28 cellular contexts compared by ENCODE assay signal in the genomic region with DNA sequence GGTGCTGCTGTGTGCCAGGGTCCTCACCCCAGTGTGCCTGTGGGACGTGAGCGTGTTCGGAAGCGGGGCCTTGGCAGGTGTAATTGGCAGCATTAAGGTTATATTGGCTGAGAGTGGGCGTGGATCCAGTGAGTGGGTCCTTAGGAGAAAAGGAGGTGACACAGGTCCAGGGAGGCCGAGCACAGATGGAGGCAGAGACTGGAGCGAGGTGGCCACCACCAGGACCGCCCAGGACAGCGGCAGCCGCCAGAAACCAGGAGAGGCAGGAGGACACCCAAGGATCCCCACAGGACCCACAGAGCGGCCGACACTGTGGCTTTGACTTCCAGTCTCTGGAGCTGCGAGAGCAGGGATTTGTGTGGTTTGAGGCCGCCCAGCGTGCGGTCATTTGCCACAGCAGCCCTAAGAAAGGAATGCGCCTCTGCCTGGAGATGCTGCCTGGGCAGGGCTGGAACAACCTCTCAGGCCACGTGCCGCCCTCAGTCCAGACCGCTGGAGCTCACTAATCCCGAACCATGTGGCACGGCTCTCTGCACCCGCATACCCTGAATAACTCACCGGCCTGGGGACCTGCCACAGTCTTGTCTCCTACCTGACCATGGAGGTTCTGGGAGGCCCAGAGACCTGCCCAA. TPM values are rescaled to one million over a fixed set of nuclear protein-coding genes. Genes with fewer than 3 reads are reported as not detected.
DNase-seq lines count a peak whose midpoint lies in the region; ATAC-seq, FAIRE-seq and TF ChIP-seq lines count a peak whose summit lies in the region.
"Had no signal": no experiment of that assay in that cellular context is flagged by ENCODE, and none has a peak within 500 bp of the region (broad histone marks: within the 10 kb centered on the region; RNA-seq: fewer than 3 reads in every experiment).

No MANE protein-coding gene starts in this region.

- DNase-seq in GM23338 (ENCODE audit: low spot score) (no peak), K562 (ENCODE audit: extremely low read depth in 1 of 4, low spot score in 3 of 4) (no peak), midbrain (lab: John Stamatoyannopoulos, UW) (peak; percentile 40), retinal pigment epithelial cell (ENCODE audit: low read depth) (peak; percentile 82), NOMO-1 treated with DMSO at 0.1 percent for 48 hours (lab: John Stamatoyannopoulos, UW; ENCODE audit: unreplicated experiment) (no peak), NCI-H2171 (lab: John Stamatoyannopoulos, UW) (no peak)
- no peak for DNase-seq in stimulated activated naive CD4-positive, alpha-beta T cell (lab: John Stamatoyannopoulos, UW)
- DNase-seq: ACHN; activated CD4-positive, alpha-beta T cell treated with anti-CD3 and anti-CD28 coated beads, Interleukin-2, amount 50 U/mL, for 1 hour; activated naive CD8-positive, alpha-beta T cell treated with anti-CD3 and anti-CD28 coated beads, Interleukin-2, amount 10 ng/mL, durations not matched to agents 7 days and 5 days; body of pancreas; Caco-2; GM23248; IMR-90; left cardiac atrium; mesendoderm; naive thymus-derived CD8-positive, alpha-beta T cell; NCI-H1436 treated with DMSO at 0.1 percent for 48 hours; psoas muscle; SK-N-SH; small intestine; stimulated activated naive CD8-positive, alpha-beta T cell treated with anti-CD3 and anti-CD28 coated beads, Interleukin-15, Interleukin-2, amounts not matched to agents 100 U/mL and 50 U/mL, for 24 hours; transverse colon; WERI-Rb-1 had no signal

- H3K9ac ChIP-seq in K562 (ENCODE audit: insufficient read depth in 1 of 2, low read depth in 2 of 2, low read length in 2 of 2): no peak overlapping the region
- H3K9ac ChIP-seq: BLaER1 treated with 17β-estradiol and CSF1 and Interleukin-3, amounts not matched to agents 10 nM and 100 nM; GM23248; SK-N-SH had no signal

- TF ChIP-seq RAD21 in K562 (CRISPR knock-in tag; conservative IDR thresholded peaks at IDR 0.05 in 1 of 2, IDR thresholded peaks at IDR 0.05 in 1 of 2): no peak

- WGBS in K562 (ENCODE audit: insufficient coverage, low coverage, missing lambda C conversion rate): 7% methylated on average over 24 of the region's 24 CpGs

- no TSS peak for BruUV-seq in K562 (replicated peaks; lab: Mats Ljungman, UMichigan)

- H3K27me3 ChIP-seq in GM23338 (ENCODE audit: insufficient read depth): no peaks in the 10 kb centered on the region
- H3K27me3 ChIP-seq in K562 (ENCODE audit: control insufficient read depth in 2 of 2, insufficient read depth in 2 of 2, low read length in 2 of 2): peaks cover 47 to 95% of the 10 kb centered on the region in 2 experiments; a peak in 4 of 5 replicates

- no peaks in the 10 kb centered on the region for H3K4me1 ChIP-seq in GM23338 (ENCODE audit: insufficient read depth)
- peaks cover 0 to 33% of the 10 kb centered on the region in 2 experiments; a peak in 2 of 5 replicates for H3K4me1 ChIP-seq in K562 (replicated peaks in 1 of 2; ENCODE audit: control insufficient read depth in 2 of 2, insufficient read depth in 2 of 2, low read length in 2 of 2)
- H3K4me1 ChIP-seq: Caco-2, psoas muscle, transverse colon had no signal

- H3K4me3 ChIP-seq in GM23338 (no peak overlapping the region), K562 (no peak overlapping the region), retinal pigment epithelial cell (ENCODE audit: low read length) (no peak overlapping the region)
- H3K4me3 ChIP-seq: BLaER1 treated with 17β-estradiol and CSF1 and Interleukin-3, amounts not matched to agents 10 nM and 100 nM; body of pancreas; GM23248; psoas muscle; transverse colon had no signal

- intact Hi-C loops in K562 (cut with micrococcal nuclease): no loop called here

- no peak for TF ChIP-seq EP300 in K562 (IDR thresholded peaks at IDR 0.05; ENCODE audit: low read length)

- H3K27me3 Mint-ChIP-seq in GM23338 (ENCODE audit: insufficient read depth, low read depth, poor library complexity): peaks cover 7% of the 10 kb centered on the region

- H3K36me3 Mint-ChIP-seq in GM23338 (ENCODE audit: low read depth): no peaks in the 10 kb centered on the region
- H3K36me3 Mint-ChIP-seq: activated naive CD8-positive, alpha-beta T cell treated with anti-CD3 and anti-CD28 coated beads, Interleukin-2, amount 10 ng/mL, durations not matched to agents 7 days and 5 days; naive thymus-derived CD8-positive, alpha-beta T cell had no signal

- H3K4me2 ChIP-seq in GM23338 (no peak overlapping the region), K562 (ENCODE audit: insufficient read depth, low read length) (no peak overlapping the region)
- H3K4me2 ChIP-seq: BLaER1 treated with 17β-estradiol and CSF1 and Interleukin-3, amounts not matched to agents 10 nM and 100 nM; SK-N-SH had no signal

- H3K9me3 Mint-ChIP-seq in GM23338: no peaks in the 10 kb centered on the region
- H3K9me3 Mint-ChIP-seq: activated naive CD8-positive, alpha-beta T cell treated with anti-CD3 and anti-CD28 coated beads, Interleukin-2, amount 10 ng/mL, durations not matched to agents 7 days and 5 days; naive thymus-derived CD8-positive, alpha-beta T cell had no signal

- no peaks in the 10 kb centered on the region for H3K9me1 ChIP-seq in K562 (ENCODE audit: control insufficient read depth, insufficient read depth, low read length)

- H3K27ac ChIP-seq in GM23338 (ENCODE audit: low read depth) (no peak overlapping the region), K562 (ENCODE audit: extremely low read depth, low read depth, low read length) (no peak overlapping the region)
- H3K27ac ChIP-seq: BLaER1 treated with 17β-estradiol and CSF1 and Interleukin-3, amounts not matched to agents 10 nM and 100 nM; body of pancreas; GM23248; psoas muscle; transverse colon; WERI-Rb-1 had no signal

- POLR2A ChIA-PET in K562 (lab: Yijun Ruan, JAX): interaction anchor here (1.4 kb wide), 1 partner anchor 13 kb away, joined by 5 read pairs; no protein-coding TSS in a partner anchor

- ATAC-seq in GM23338 (no peak), K562 (no peak), HG03108 (IDR thresholded peaks at IDR 0.05; ENCODE audit: unreplicated experiment) (no peak)
- ATAC-seq: body of pancreas; left cardiac atrium; naive thymus-derived CD8-positive, alpha-beta T cell; stimulated activated naive CD8-positive, alpha-beta T cell treated with anti-CD3 and anti-CD28 coated beads, Interleukin-15, Interleukin-2, amounts not matched to agents 100 U/mL and 50 U/mL, for 24 hours had no signal

- no peaks in the 10 kb centered on the region for H4K20me1 ChIP-seq in GM23338 (replicated peaks; ENCODE audit: insufficient read depth)
- H4K20me1 ChIP-seq in K562 (replicated peaks; ENCODE audit: control insufficient read depth, insufficient read depth, low read length): peaks cover 27% of the 10 kb centered on the region

- H2AFZ ChIP-seq in GM23338 (no peak overlapping the region), K562 (ENCODE audit: low read depth, low read length) (no peak overlapping the region)
- H2AFZ ChIP-seq: GM23248 had no signal

- peak overlapping the region; percentile 67 for H3K27ac Mint-ChIP-seq in GM23338
- H3K27ac Mint-ChIP-seq: activated naive CD8-positive, alpha-beta T cell treated with anti-CD3 and anti-CD28 coated beads, Interleukin-2, amount 10 ng/mL, durations not matched to agents 7 days and 5 days had no signal

- no peaks in the 10 kb centered on the region for H3K9me2 ChIP-seq in GM23338 (ENCODE audit: insufficient read depth)
- H3K9me2 ChIP-seq: SK-N-SH had no signal

- CTCF ChIA-PET in K562 (lab: Yijun Ruan, JAX; ENCODE audit: low intra/inter-chr PET ratio): no interaction called here

- H3F3A ChIP-seq in GM23338 (replicated peaks; ENCODE audit: low read depth): no peaks in the 10 kb centered on the region

- no peak for FAIRE-seq in K562 (lab: Jason Lieb, UNC)
- FAIRE-seq: colon, endometrium, small intestine had no signal

- TF ChIP-seq CTCF in GM23338 (conservative IDR thresholded peaks at IDR 0.05; ENCODE audit: low read depth in 2 of 2): no peak
- TF ChIP-seq CTCF in K562 (IDR thresholded peaks at IDR 0.05 in 2 of 3, conservative IDR thresholded peaks at IDR 0.05 in 1 of 3; ENCODE audit: insufficient read depth in 2 of 3, low read depth in 1 of 3, low read length in 3 of 3): no peak
- TF ChIP-seq CTCF in retinal pigment epithelial cell (conservative IDR thresholded peaks at IDR 0.05; ENCODE audit: low read depth, low read length): no peak

- no peaks in the 10 kb centered on the region for H3K4me1 Mint-ChIP-seq in GM23338
- H3K4me1 Mint-ChIP-seq: activated naive CD8-positive, alpha-beta T cell treated with anti-CD3 and anti-CD28 coated beads, Interleukin-2, amount 10 ng/mL, durations not matched to agents 7 days and 5 days had no signal

- H3K79me2 ChIP-seq in GM23338 (replicated peaks; ENCODE audit: insufficient read depth) (no peaks in the 10 kb centered on the region), K562 (ENCODE audit: control insufficient read depth, insufficient read depth, low read length) (no peaks in the 10 kb centered on the region)

- in situ Hi-C loops in K562 (cut with MboI): no loop called here

- H3K36me3 ChIP-seq in GM23338 (ENCODE audit: insufficient read depth): no peaks in the 10 kb centered on the region
- H3K36me3 ChIP-seq in K562 (ENCODE audit: control insufficient read depth, insufficient read depth, low read length): no peaks in the 10 kb centered on the region
- H3K36me3 ChIP-seq: BLaER1 treated with 17β-estradiol and CSF1 and Interleukin-3, amounts not matched to agents 10 nM and 100 nM; transverse colon; WERI-Rb-1 had no signal

- no peak overlapping the region for H3K4me3 Mint-ChIP-seq in GM23338
- H3K4me3 Mint-ChIP-seq: activated naive CD8-positive, alpha-beta T cell treated with anti-CD3 and anti-CD28 coated beads, Interleukin-2, amount 10 ng/mL, durations not matched to agents 7 days and 5 days; naive thymus-derived CD8-positive, alpha-beta T cell had no signal

- H3K9me3 ChIP-seq in K562 (replicated peaks; ENCODE audit: control insufficient read depth, insufficient read depth, low read depth, low read length): no peaks in the 10 kb centered on the region
- H3K9me3 ChIP-seq: BLaER1 treated with 17β-estradiol and CSF1 and Interleukin-3, amounts not matched to agents 10 nM and 100 nM; body of pancreas; Caco-2; psoas muscle; SK-N-SH; transverse colon had no signal

- no peak for TF ChIP-seq POLR2A in K562 (conservative IDR thresholded peaks at IDR 0.05)

RNA-seq across cellular contexts. Expression of a gene that starts 45.3 kb away (rescaled TPM):
- 17.2 and 26.2 TPM in 2 replicates for total RNA-seq in GM23338 (2014; rRNA removed; shearing (Covaris generic))
- polyA plus RNA-seq in GM23338 (2016; fragmentation: Nextera tagmentation; extraction: Ambion mirVana) (5.7 and 6.7 TPM in 2 replicates), K562 (2011; rRNA removed) (0.09 and 0.15 TPM in 2 replicates), K562 (2014; fragmentation: Illumina TruSeq; extraction: Trizol) (0.04 TPM in 1 of 2 replicates, not detected in the other), K562 (2014; fragmentation: Nextera tagmentation; extraction: Ambion mirVana) (not detected), K562 (2014; rRNA removed) (0.11 and 0.15 TPM in 2 replicates)
- 0.40 and 1.9 TPM in 2 replicates for total RNA-seq in K562 (2011; cell fraction: chromatin; rRNA removed; ENCODE audit: low replicate concordance)
- total RNA-seq in K562 (2011; cell fraction: nucleolus; rRNA removed): 0.66 and 1.3 TPM in 2 replicates
- total RNA-seq in K562 (2011; cell fraction: nucleoplasm; rRNA removed): 0.37 and 0.38 TPM in 2 replicates
- total RNA-seq in K562 (2014; rRNA removed) (not detected in 2 replicates), K562 (2014; rRNA removed; fragmentation: Illumina TruSeq; extraction: Trizol) (not detected in 2 replicates), K562 (2015; rRNA removed; fragmentation: Illumina TruSeq; extraction: Trizol) (not detected in 2 replicates), K562 (2021) (0.07 TPM in 2 replicates)
- 0.15 and 0.40 TPM in 2 replicates for polyA plus RNA-seq in K562 (2011; cell fraction: cytosol; rRNA removed)
- polyA plus RNA-seq in K562 (2011; cell fraction: nucleus; rRNA removed): 0.79 and 1.9 TPM in 2 replicates
- polyA plus RNA-seq in K562 (2012): 0.04 TPM in 2 replicates
- polyA minus RNA-seq in K562 (2011; rRNA and poly(A)+ RNA removed): 0.06 TPM in 1 of 2 replicates, not detected in the other
- not detected in 2 replicates for polyA minus RNA-seq in K562 (2011; cell fraction: cytosol; rRNA and poly(A)+ RNA removed)
- polyA minus RNA-seq in K562 (2011; cell fraction: nucleus; rRNA and poly(A)+ RNA removed): 0.22 and 0.40 TPM in 2 replicates
- polyA plus RNA-seq: SK-N-SH had no signal

RNA-seq across cellular contexts. Expression of a gene that starts 45.6 kb away (rescaled TPM):
- total RNA-seq in GM23338 (2014; rRNA removed; shearing (Covaris generic)): 1.0 TPM in 1 of 2 replicates, not detected in the other
- polyA plus RNA-seq in GM23338 (2016; fragmentation: Nextera tagmentation; extraction: Ambion mirVana) (0.60 TPM in 1 of 2 replicates, not detected in the other), K562 (2011; rRNA removed) (not detected in 2 replicates), K562 (2014; fragmentation: Illumina TruSeq; extraction: Trizol) (not detected in 2 replicates), K562 (2014; fragmentation: Nextera tagmentation; extraction: Ambion mirVana) (not detected), K562 (2014; rRNA removed) (not detected in 2 replicates)
- total RNA-seq in K562 (2011; cell fraction: chromatin; rRNA removed; ENCODE audit: low replicate concordance): not detected in 2 replicates
- not detected in 2 replicates for total RNA-seq in K562 (2011; cell fraction: nucleolus; rRNA removed)
- total RNA-seq in K562 (2011; cell fraction: nucleoplasm; rRNA removed): not detected in 2 replicates
- total RNA-seq in K562 (2014; rRNA removed) (not detected in 2 replicates), K562 (2014; rRNA removed; fragmentation: Illumina TruSeq; extraction: Trizol) (not detected in 2 replicates), K562 (2015; rRNA removed; fragmentation: Illumina TruSeq; extraction: Trizol) (not detected in 2 replicates), K562 (2021) (not detected in 2 replicates)
- not detected in 2 replicates for polyA plus RNA-seq in K562 (2011; cell fraction: cytosol; rRNA removed)
- not detected in 2 replicates for polyA plus RNA-seq in K562 (2011; cell fraction: nucleus; rRNA removed)
- not detected in 2 replicates for polyA plus RNA-seq in K562 (2012)
- not detected in 2 replicates for polyA minus RNA-seq in K562 (2011; rRNA and poly(A)+ RNA removed)
- polyA minus RNA-seq in K562 (2011; cell fraction: cytosol; rRNA and poly(A)+ RNA removed): not detected in 2 replicates
- polyA minus RNA-seq in K562 (2011; cell fraction: nucleus; rRNA and poly(A)+ RNA removed): not detected in 2 replicates
- total RNA-seq: activated naive CD8-positive, alpha-beta T cell treated with anti-CD3 and anti-CD28 coated beads, Interleukin-2, amount 10 ng/mL, durations not matched to agents 7 days and 5 days; GM23248; IMR-90; naive thymus-derived CD8-positive, alpha-beta T cell; transverse colon had no signal
- polyA plus RNA-seq: GM23248; IMR-90; naive thymus-derived CD8-positive, alpha-beta T cell; SK-N-SH had no signal

RNA-seq across cellular contexts. Expression of a gene that starts 56.1 kb away (rescaled TPM):
- 2.9 and 10.1 TPM in 2 replicates for total RNA-seq in GM23338 (2014; rRNA removed; shearing (Covaris generic))
- 3.6 and 4.2 TPM in 2 replicates for polyA plus RNA-seq in GM23338 (2016; fragmentation: Nextera tagmentation; extraction: Ambion mirVana)
- 10.7 and 19.1 TPM in 2 replicates for total RNA-seq in K562 (2011; cell fraction: chromatin; rRNA removed; ENCODE audit: low replicate concordance)
- total RNA-seq in K562 (2011; cell fraction: nucleolus; rRNA removed): 10.8 and 12.0 TPM in 2 replicates
- total RNA-seq in K562 (2011; cell fraction: nucleoplasm; rRNA removed): 11.5 and 12.0 TPM in 2 replicates
- total RNA-seq in K562 (2014; rRNA removed): 0.64 and 0.86 TPM in 2 replicates
- total RNA-seq in K562 (2014; rRNA removed; fragmentation: Illumina TruSeq; extraction: Trizol): 0.26 and 0.44 TPM in 2 replicates
- total RNA-seq in K562 (2015; rRNA removed; fragmentation: Illumina TruSeq; extraction: Trizol): 0.41 and 0.47 TPM in 2 replicates
- total RNA-seq in K562 (2021): 1.5 and 2.3 TPM in 2 replicates
- 1.0 and 1.5 TPM in 2 replicates for polyA plus RNA-seq in K562 (2011; rRNA removed)
- 1.7 and 3.2 TPM in 2 replicates for polyA plus RNA-seq in K562 (2011; cell fraction: cytosol; rRNA removed)
- 6.1 and 9.0 TPM in 2 replicates for polyA plus RNA-seq in K562 (2011; cell fraction: nucleus; rRNA removed)
- 1.1 and 4.6 TPM in 2 replicates for polyA plus RNA-seq in K562 (2012)
- polyA plus RNA-seq in K562 (2014; fragmentation: Illumina TruSeq; extraction: Trizol): 1.1 TPM in 1 of 2 replicates, not detected in the other
- under 1 TPM; 0.11 TPM for polyA plus RNA-seq in K562 (2014; fragmentation: Nextera tagmentation; extraction: Ambion mirVana)
- 0.98 and 1.6 TPM in 2 replicates for polyA plus RNA-seq in K562 (2014; rRNA removed)
- 3.7 and 4.0 TPM in 2 replicates for polyA minus RNA-seq in K562 (2011; rRNA and poly(A)+ RNA removed)
- 3.2 and 3.4 TPM in 2 replicates for polyA minus RNA-seq in K562 (2011; cell fraction: cytosol; rRNA and poly(A)+ RNA removed)
- polyA minus RNA-seq in K562 (2011; cell fraction: nucleus; rRNA and poly(A)+ RNA removed): 5.8 and 7.9 TPM in 2 replicates

Comparison
In these comparisons a context has a peak if more than half of its experiments do, and no peak if none do; other contexts are left out.
1. DNase-seq: peak in midbrain (single experiment) and retinal pigment epithelial cell (single experiment); none in GM23338 (single experiment), K562 (0 of 4), NOMO-1 treated with DMSO at 0.1 percent for 48 hours (single experiment), stimulated activated naive CD4-positive, alpha-beta T cell (0 of 6) and NCI-H2171 (single experiment).